8 cellular contexts compared by ENCODE assay signal in the genomic region with DNA sequence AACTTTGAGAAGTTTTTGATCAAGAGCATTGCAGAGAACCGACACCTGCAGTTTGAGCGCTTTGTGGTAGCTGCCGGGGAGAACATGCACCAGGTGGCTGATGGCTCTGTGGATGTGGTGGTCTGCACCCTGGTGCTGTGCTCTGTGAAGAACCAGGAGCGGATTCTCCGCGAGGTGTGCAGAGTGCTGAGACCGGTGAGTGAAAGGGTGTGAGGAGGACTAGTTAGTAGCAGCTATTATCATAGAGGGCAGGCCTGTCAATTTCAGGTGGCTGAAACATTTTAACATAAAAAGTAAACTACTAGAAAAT.
DNase-seq lines count a peak whose midpoint lies in the region; ATAC-seq and TF ChIP-seq lines count a peak whose summit lies in the region.

No MANE protein-coding gene starts in this region.

- H3K4me1 ChIP-seq in duodenal mucosa (ENCODE audit: control insufficient read depth in 1 of 2, insufficient read depth in 2 of 2, low read length in 2 of 2) (peaks cover 12 to 38% of the 10 kb centered on the region in 2 donors), mucosa of stomach (ENCODE audit: control insufficient read depth, insufficient read depth, low read length) (peaks cover 24% of the 10 kb centered on the region)

- DNase-seq in NB4 (ENCODE audit: low read depth) (peak; percentile 45), kidney tubule cell (ENCODE audit: low spot score) (no peak), epidermal melanocyte (ENCODE audit: insufficient read length, low spot score) (no peak), KG1 (lab: John Stamatoyannopoulos, UW) (no peak)

- ATAC-seq in HG02970 (IDR thresholded peaks at IDR 0.05; ENCODE audit: low FRiP score, unreplicated experiment) = no peak

- H3K27me3 ChIP-seq in duodenal mucosa (ENCODE audit: control insufficient read depth in 1 of 2, insufficient read depth in 2 of 2, low read length in 2 of 2) (no peaks in the 10 kb centered on the region), mucosa of stomach (ENCODE audit: control insufficient read depth, insufficient read depth, low read length) (no peaks in the 10 kb centered on the region)

- H3K4me3 ChIP-seq in GM08714 (ENCODE audit: low read length) (peak overlapping the region; percentile 54), NB4 (ENCODE audit: low read depth, low read length) (peak overlapping the region; percentile 59), duodenal mucosa (ENCODE audit: low read depth in 1 of 2, low read length in 2 of 2) (peak overlapping the region; percentile 91 to 99), mucosa of stomach (ENCODE audit: low read length) (peak overlapping the region; percentile 96)

- H3K9ac ChIP-seq in duodenal mucosa (ENCODE audit: low read depth in 1 of 2, low read length in 2 of 2) (peak overlapping the region; percentile 72 to 90), mucosa of stomach (ENCODE audit: low read length) (peak overlapping the region; percentile 83)

- H3K36me3 ChIP-seq in duodenal mucosa (ENCODE audit: control insufficient read depth in 1 of 2, insufficient read depth in 2 of 2, low read length in 2 of 2) (peaks cover 0 to 7% of the 10 kb centered on the region in 2 donors), mucosa of stomach (ENCODE audit: control insufficient read depth, insufficient read depth, low read length) (no peaks in the 10 kb centered on the region)

- peak overlapping the region; percentile 48 for H3K27ac ChIP-seq in duodenal mucosa (ENCODE audit: low read depth, low read length)

- no peaks in the 10 kb centered on the region for H3K9me3 ChIP-seq in duodenal mucosa (ENCODE audit: control insufficient read depth in 1 of 2, low read length in 2 of 2)
- H3K9me3 ChIP-seq in mucosa of stomach (ENCODE audit: control insufficient read depth, low read length) = no peaks in the 10 kb centered on the region

- TF ChIP-seq CTCF in NB4 (IDR thresholded peaks at IDR 0.05; ENCODE audit: low read depth, low read length) = no peak

- no peak for TF ChIP-seq POLR2A in NB4 (IDR thresholded peaks at IDR 0.05; ENCODE audit: extremely low read depth, insufficient read length)
